1 cellular context compared by ENCODE assay signal in genomic region chr21:38114717-38115333, GRCh38.
TF ChIP-seq lines count a peak whose summit lies in the region.

No MANE protein-coding gene starts in this region.

TF ChIP-seq in K562, 482 proteins besides CTCF, POLR2A, EP300 and RAD21 (continued from another document):
- no peak for TF ChIP-seq FOXP4 (CRISPR knock-in tag; IDR thresholded peaks at IDR 0.05; ENCODE audit: borderline replicate concordance)
- no peak for TF ChIP-seq ZBED1 (IDR thresholded peaks at IDR 0.05)
- TF ChIP-seq TEAD4 (IDR thresholded peaks at IDR 0.05; ENCODE audit: low read length) = peak; percentile 15; the same call in 1 of the 2 replicates
- no peak for TF ChIP-seq TEAD4 (CRISPR knock-in tag; IDR thresholded peaks at IDR 0.05; ENCODE audit: borderline replicate concordance)
- TF ChIP-seq NR2C2 (CRISPR knock-in tag; IDR thresholded peaks at IDR 0.05) = no peak
- TF ChIP-seq NR2C2 (tag; IDR thresholded peaks at IDR 0.05) = 0 out of 2 replicates have a peak, but pooled peaks have one; percentile 17
- no peak for TF ChIP-seq E2F6 (IDR thresholded peaks at IDR 0.05; ENCODE audit: borderline replicate concordance in 1 of 2, extremely low read depth in 1 of 2, insufficient read depth in 1 of 2, insufficient read length in 1 of 2, low read depth in 1 of 2, low read length in 1 of 2, poor library complexity in 1 of 2, severe bottlenecking in 1 of 2)
- TF ChIP-seq ZEB2 (IDR thresholded peaks at IDR 0.05) = peak; percentile 77; the same call in 1 of the 2 replicates
- 0 out of 2 replicates have a peak, but pooled peaks have one; percentile 8 for TF ChIP-seq ZNF316 (IDR thresholded peaks at IDR 0.05)
- peak; percentile 35; the same call in 1 of the 2 replicates for TF ChIP-seq CTBP1 (IDR thresholded peaks at IDR 0.05; ENCODE audit: borderline replicate concordance)
TF ChIP-seq in K562: peak in this region for 7.
